Comparison of ENCODE assay signal across 8 cellular contexts in the genomic region with DNA sequence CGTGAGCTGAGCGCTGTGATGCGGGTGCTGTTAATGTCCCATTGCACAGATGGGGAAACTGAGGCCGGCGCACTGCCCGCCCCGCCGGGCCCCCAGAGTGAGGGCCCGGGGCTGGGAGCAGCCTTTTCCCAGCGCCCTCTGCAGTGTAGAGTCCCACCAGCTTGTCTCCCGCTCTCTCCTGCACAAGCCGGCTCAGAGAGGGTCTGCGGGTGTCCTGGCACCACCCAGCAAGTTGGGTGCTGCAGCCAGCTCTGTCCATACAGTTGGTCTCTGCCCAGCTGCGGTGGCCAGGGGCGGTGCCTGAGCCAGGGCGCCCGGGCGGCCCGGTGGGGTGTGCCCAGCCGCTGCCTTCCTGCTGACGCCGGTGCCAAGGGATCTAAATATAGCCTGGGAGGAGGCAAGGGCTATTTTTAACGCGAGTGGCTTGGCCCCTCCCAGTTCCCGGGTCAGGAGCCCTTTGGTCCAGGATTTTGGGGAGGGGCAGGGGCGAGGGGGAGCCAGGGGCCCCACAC. TPM values are rescaled to one million over a fixed set of nuclear protein-coding genes. Genes with fewer than 3 reads are reported as not detected.
A peak's percentile ranks its signal among the peaks of the same experiment; 100 is the strongest.
DNase-seq lines count a peak whose midpoint lies in the region; ATAC-seq and TF ChIP-seq lines count a peak whose summit lies in the region.

No MANE protein-coding gene starts in this region.

- no peak for DNase-seq in AG04449 (ENCODE audit: low read depth, low spot score)
- DNase-seq in GM23338 (ENCODE audit: low spot score), result no peak
- peak; percentile 68 for DNase-seq in SK-MEL-5 (ENCODE audit: low read depth, low spot score)
- peak; percentile 66 for DNase-seq in epithelial cell of esophagus (ENCODE audit: low read depth)
- DNase-seq in aorta, result peak; percentile 91 to 94
- no peak for DNase-seq in NCI-H510A treated with DMSO at 0.1 percent for 48 hours (lab: John Stamatoyannopoulos, UW)

- H3K4me2 ChIP-seq in GM23338, result peak overlapping the region; percentile 78

- H3K79me2 ChIP-seq in GM23338 (replicated peaks; ENCODE audit: insufficient read depth), result no peaks in the 10 kb centered on the region

- H3K27ac ChIP-seq in GM23338 (ENCODE audit: low read depth) (no peak overlapping the region), aorta (ENCODE audit: low read depth in 1 of 2, low read length in 2 of 2) (peak overlapping the region in 1 of 2 donors; percentile 63)

- H3K9me3 ChIP-seq in mononuclear cell (ENCODE audit: low read depth, low read length), result no peaks in the 10 kb centered on the region
- H3K9me3 ChIP-seq in aorta (ENCODE audit: control insufficient read depth, low read length), result no peaks in the 10 kb centered on the region

- H3K27me3 ChIP-seq in GM23338 (ENCODE audit: insufficient read depth), result peaks cover 28% of the 10 kb centered on the region
- H3K27me3 ChIP-seq in mononuclear cell (ENCODE audit: insufficient read depth, low read length), result peaks cover 14% of the 10 kb centered on the region
- H3K27me3 ChIP-seq in aorta (ENCODE audit: control insufficient read depth in 1 of 2, insufficient read depth in 2 of 2, low read length in 1 of 2), result no peaks in the 10 kb centered on the region

- in situ Hi-C loops in SK-MEL-5 (cut with HindIII; ENCODE audit: low pct_unique_long_range_greater_than_20kb, low sequenced_read_pairs), result no loop called here

- H3F3A ChIP-seq in GM23338 (replicated peaks; ENCODE audit: low read depth), result 0 out of 2 replicates have a peak, but pooled peaks cover 4% of the 10 kb centered on the region

- intact Hi-C loops in aorta (cut with DNase I), result loop anchor here in 1 of 2 donors (5.0 kb wide), 2 partner anchors 47 to 82 kb away; no protein-coding TSS in a partner anchor

- peaks cover 25% of the 10 kb centered on the region; the same call in 2 of the 3 replicates for H3K4me1 Mint-ChIP-seq in GM23338

- TF ChIP-seq CTCF in AG04449 (IDR thresholded peaks at IDR 0.05; ENCODE audit: insufficient read depth, low read length, missing control alignments), result no peak
- TF ChIP-seq CTCF in GM23338 (conservative IDR thresholded peaks at IDR 0.05; ENCODE audit: low read depth in 2 of 2), result no peak
- no peak for TF ChIP-seq CTCF in epithelial cell of esophagus (IDR thresholded peaks at IDR 0.05; ENCODE audit: insufficient read depth, low read depth, low read length, missing control alignments)

- WGBS in aorta, 2 donors, result 1% methylated on average over 25 to 26 of the region's 26 CpGs

- H3K4me1 ChIP-seq in GM23338 (ENCODE audit: insufficient read depth) (peaks cover 9% of the 10 kb centered on the region; the same call in 1 of the 2 replicates), mononuclear cell (ENCODE audit: insufficient read depth, low read length) (peaks cover 33% of the 10 kb centered on the region), aorta (ENCODE audit: control insufficient read depth in 1 of 2, insufficient read depth in 2 of 2, low read length in 2 of 2) (no peaks in the 10 kb centered on the region)

- no peaks in the 10 kb centered on the region for H3K9me3 Mint-ChIP-seq in GM23338

- no peaks in the 10 kb centered on the region for H4K20me1 ChIP-seq in GM23338 (replicated peaks; ENCODE audit: insufficient read depth)

- peaks cover 37% of the 10 kb centered on the region for H3K27me3 Mint-ChIP-seq in GM23338 (ENCODE audit: insufficient read depth, low read depth, poor library complexity)

- peak overlapping the region; percentile 65 for H3K4me3 ChIP-seq in AG04449 (ENCODE audit: low read depth, low read length)
- H3K4me3 ChIP-seq in GM23338, result peak overlapping the region; percentile 60
- H3K4me3 ChIP-seq in epithelial cell of esophagus (ENCODE audit: low read length), result peak overlapping the region; percentile 40
- peak overlapping the region; percentile 50 for H3K4me3 ChIP-seq in mononuclear cell (ENCODE audit: low read length)
- peak overlapping the region; percentile 7 to 37 for H3K4me3 ChIP-seq in aorta (ENCODE audit: low read length in 2 of 2)

- POLR2A ChIA-PET in AG04449 (lab: Yijun Ruan, JAX), result interaction anchor here (0.8 to 3.1 kb wide), 4 partner anchors 19 to 116 kb away, joined by 3 to 59 read pairs (median 4); a partner anchor contains a TSS

- H2AFZ ChIP-seq in GM23338, result peak overlapping the region; percentile 81

- H3K36me3 Mint-ChIP-seq in GM23338 (ENCODE audit: low read depth), result no peaks in the 10 kb centered on the region

- no peak overlapping the region for H3K27ac Mint-ChIP-seq in GM23338

- CTCF ChIA-PET in AG04449 (lab: Yijun Ruan, JAX), result interaction anchor here (1.2 to 2.2 kb wide), 3 partner anchors 19 to 116 kb away, joined by 3 to 8 read pairs (median 5); no protein-coding TSS in a partner anchor

- peak overlapping the region; percentile 49; the same call in 2 of the 3 replicates for H3K4me3 Mint-ChIP-seq in GM23338

- H3K36me3 ChIP-seq in GM23338 (ENCODE audit: insufficient read depth) (no peaks in the 10 kb centered on the region), aorta (ENCODE audit: control insufficient read depth in 1 of 2, insufficient read depth in 2 of 2, low read length in 1 of 2) (no peaks in the 10 kb centered on the region)

- no peaks in the 10 kb centered on the region for H3K9me2 ChIP-seq in GM23338 (ENCODE audit: insufficient read depth)

- ATAC-seq in GM23338 (peak; percentile 58), aorta (ENCODE audit: low FRiP score) (peak; percentile 91), GM18511 (IDR thresholded peaks at IDR 0.05; ENCODE audit: unreplicated experiment) (no peak)

TF ChIP-seq in GM23338, 12 proteins besides CTCF, POLR2A, EP300 and RAD21 (continues in another document):
- TF ChIP-seq POLR2AphosphoS5 (IDR thresholded peaks at IDR 0.05; ENCODE audit: low read depth) (no peak), ZNF331 (CRISPR knock-in tag; IDR thresholded peaks at IDR 0.05; ENCODE audit: low read depth) (no peak), STAT1 (IDR thresholded peaks at IDR 0.05; ENCODE audit: unreplicated experiment) (no peak), EZH2 (IDR thresholded peaks at IDR 0.05; ENCODE audit: low read depth, unreplicated experiment) (no peak), CREB1 (CRISPR knock-in tag; IDR thresholded peaks at IDR 0.05; ENCODE audit: low read depth) (no peak)

RNA-seq across cellular contexts. Expression of a gene that starts 19.3 kb away (rescaled TPM):
- 12.3 and 15.2 TPM in 2 replicates for total RNA-seq in GM23338 (2014; rRNA removed; shearing (Covaris generic))
- polyA plus RNA-seq in GM23338 (2016; fragmentation: Nextera tagmentation; extraction: Ambion mirVana), result 15.8 and 16.6 TPM in 2 replicates
- total RNA-seq in SK-MEL-5 (2014; rRNA removed; shearing (Covaris generic)), result 4.0 TPM in 2 replicates
- 4.4 and 4.8 TPM in 2 replicates for polyA plus RNA-seq in SK-MEL-5 (2015; cell fraction: cytosol; rRNA removed)
- 1.9 and 3.6 TPM in 2 replicates for polyA plus RNA-seq in SK-MEL-5 (2015; cell fraction: nucleus; rRNA removed)
- total RNA-seq in mononuclear cell, result 528 TPM
- total RNA-seq in aorta, result 100 to 1,000 TPM in 1 of 2 donors, 10 to 100 TPM in 1; 99.5 to 185 TPM
- polyA plus RNA-seq in aorta, result 100 to 1,000 TPM; 127 to 262 TPM

RNA-seq across cellular contexts. Expression of a gene that starts 38.4 kb away (rescaled TPM):
- 190 and 255 TPM in 2 replicates for total RNA-seq in GM23338 (2014; rRNA removed; shearing (Covaris generic))
- 40.1 and 40.9 TPM in 2 replicates for polyA plus RNA-seq in GM23338 (2016; fragmentation: Nextera tagmentation; extraction: Ambion mirVana)
- 52.1 and 52.6 TPM in 2 replicates for total RNA-seq in SK-MEL-5 (2014; rRNA removed; shearing (Covaris generic))
- 74.5 and 94.3 TPM in 2 replicates for polyA plus RNA-seq in SK-MEL-5 (2015; cell fraction: cytosol; rRNA removed)
- 45.5 and 48.0 TPM in 2 replicates for polyA plus RNA-seq in SK-MEL-5 (2015; cell fraction: nucleus; rRNA removed)
- 6.7 TPM for total RNA-seq in mononuclear cell
- 10 to 100 TPM; 18.0 to 19.7 TPM for total RNA-seq in aorta
- 1 to 10 TPM; 7.1 to 7.4 TPM for polyA plus RNA-seq in aorta

Comparison
In these comparisons a context has a peak if more than half of its experiments do, and no peak if none do; other contexts are left out.
1. DNase-seq: peak in SK-MEL-5 (single experiment), epithelial cell of esophagus (single experiment) and aorta (2 of 2); none in AG04449 (single experiment), GM23338 (single experiment) and NCI-H510A treated with DMSO at 0.1 percent for 48 hours (single experiment).
2. Peak in every context shown above with its lines, with median percentiles within 50 percentile points of each other: H3K4me3 ChIP-seq.